In the genomic region with DNA sequence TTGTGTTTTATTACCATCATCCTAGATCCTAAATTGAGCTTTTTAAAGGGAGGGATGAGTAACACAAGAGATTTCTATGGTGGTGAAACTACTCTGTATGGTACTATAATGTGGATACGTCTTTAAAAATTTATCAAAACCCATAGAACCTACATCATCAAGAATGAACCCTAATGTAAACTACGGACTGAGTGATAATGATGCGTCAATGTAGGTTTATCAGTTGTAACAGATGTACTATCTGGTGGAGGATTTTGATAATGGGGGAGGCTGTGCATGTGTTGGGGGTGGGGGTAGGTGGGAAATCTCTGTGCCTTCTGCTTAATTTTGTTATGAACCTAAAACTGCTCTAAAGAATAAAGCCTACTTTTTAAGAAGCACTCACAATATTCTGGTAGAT, we compare ENCODE assay signal across 6 cellular contexts.
"Had no signal": no experiment of that assay in that cellular context is flagged by ENCODE, and none has a peak within 500 bp of the region (broad histone marks: within the 10 kb centered on the region; RNA-seq: fewer than 3 reads in every experiment).

No MANE protein-coding gene starts in this region.

- H3K27ac ChIP-seq: GM23248 had no signal

- H3K9ac ChIP-seq: GM23248 had no signal

- DNase-seq: GM23248, GOT3, H7, HCEC 1CT, IMR-90 had no signal

- ATAC-seq: K562 had no signal

- H3K4me3 ChIP-seq: GM23248, K562 had no signal

- FAIRE-seq: K562 had no signal
